ENCODE assay signal across 19 cellular contexts in the genomic region with DNA sequence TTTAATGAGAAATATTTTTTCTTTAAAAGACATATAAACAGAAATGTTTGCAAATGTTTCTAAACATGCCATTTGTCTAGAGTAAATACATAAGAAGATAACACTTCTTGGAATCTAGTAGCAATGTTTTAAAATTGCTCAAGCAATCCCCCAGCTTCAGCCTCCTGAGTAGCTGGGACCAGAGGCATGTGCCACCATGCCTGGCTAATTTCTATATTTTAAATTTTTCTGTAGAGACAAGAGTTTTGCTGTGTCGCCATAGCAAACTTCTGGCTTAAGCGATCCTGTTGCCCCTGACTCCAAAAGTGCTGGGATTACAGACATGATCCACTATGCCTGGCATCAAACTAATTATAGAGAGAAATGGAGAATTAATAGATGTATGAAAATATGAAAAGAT. TPM values are rescaled to one million over a fixed set of nuclear protein-coding genes. Genes with fewer than 3 reads are reported as not detected.
DNase-seq lines count a peak whose midpoint lies in the region; TF ChIP-seq lines count a peak whose summit lies in the region.
"Had no signal": no experiment of that assay in that cellular context is flagged by ENCODE, and none has a peak within 500 bp of the region (broad histone marks: within the 10 kb centered on the region; RNA-seq: fewer than 3 reads in every experiment).

No MANE protein-coding gene starts in this region.

- no peak overlapping the region for H2BK5ac ChIP-seq in mesendoderm (ENCODE audit: low read length)

- H3K9ac ChIP-seq in adipocyte (ENCODE audit: low read length) (peak overlapping the region; percentile 39), mesendoderm (ENCODE audit: low read length) (no peak overlapping the region)

- no peak overlapping the region for H3K4me2 ChIP-seq in mesendoderm (ENCODE audit: low read length)

- H3K4me3 ChIP-seq in adipocyte (ENCODE audit: low read length) (no peak overlapping the region), spleen (no peak overlapping the region), mesendoderm (ENCODE audit: low read length) (no peak overlapping the region)

- peak overlapping the region in 6 of 8 donors; percentile 16 to 79 (median 68) for H3K27ac ChIP-seq in spleen
- H3K27ac ChIP-seq in mesendoderm (ENCODE audit: low read depth, low read length): no peak overlapping the region

- no peaks in the 10 kb centered on the region for H3K9me3 ChIP-seq in adipocyte (ENCODE audit: control insufficient read depth, low read length)
- no peaks in the 10 kb centered on the region for H3K9me3 ChIP-seq in spleen

- no peak overlapping the region for H3K56ac ChIP-seq in mesendoderm (ENCODE audit: low read length)

- no peak overlapping the region for H4K5ac ChIP-seq in mesendoderm (ENCODE audit: low read length)

- no peaks in the 10 kb centered on the region for H3K36me3 Mint-ChIP-seq in CD14-positive monocyte
- H3K36me3 Mint-ChIP-seq: CD4-positive, CD25-positive, alpha-beta regulatory T cell had no signal

- DNase-seq in CD14-positive monocyte (ENCODE audit: low spot score): no peak
- peak; percentile 16 for DNase-seq in adipocyte (ENCODE audit: low read depth)
- DNase-seq in lung microvascular endothelial cell (ENCODE audit: low read depth in 2 of 2): peak; percentile 18 to 32
- no peak for DNase-seq in spleen
- DNase-seq in NCI-H1436 treated with DMSO at 0.1 percent for 48 hours (lab: John Stamatoyannopoulos, UW): no peak
- DNase-seq in H4 (ENCODE audit: low spot score): no peak
- no peak for DNase-seq in mesendoderm
- DNase-seq: CD4-positive, CD25-positive, alpha-beta regulatory T cell; EL; GF-D8; H9; HFFc6; NCI-H1092; NCI-H146; NCI-H2029; NCI-H226; NCI-H510A treated with DMSO at 0.1 percent for 48 hours; NCI-H748 treated with DMSO at 0.1 percent for 48 hours; SIG-M5 had no signal

- H3K23ac ChIP-seq in mesendoderm (ENCODE audit: low read length): no peak overlapping the region

- no peaks in the 10 kb centered on the region for H3K79me2 ChIP-seq in mesendoderm (ENCODE audit: control insufficient read depth, insufficient read depth, low read length)

- H3K4me3 Mint-ChIP-seq in CD14-positive monocyte: no peak overlapping the region
- H3K4me3 Mint-ChIP-seq: CD4-positive, CD25-positive, alpha-beta regulatory T cell; H9; HFFc6 had no signal

- TF ChIP-seq CTCF in CD14-positive monocyte (IDR thresholded peaks at IDR 0.05) (no peak), spleen (IDR thresholded peaks at IDR 0.05 in 8 of 11, conservative IDR thresholded peaks at IDR 0.05 in 3 of 11) (no peak)

- H2BK120ac ChIP-seq in mesendoderm (ENCODE audit: low read depth, low read length): no peak overlapping the region

- H2AK5ac ChIP-seq in mesendoderm (ENCODE audit: low read length): no peak overlapping the region

- H3K4ac ChIP-seq in mesendoderm (ENCODE audit: low read depth, low read length): no peak overlapping the region

- H3K9me3 Mint-ChIP-seq in CD14-positive monocyte: peaks cover 0 to 2% (median 0%) of the 10 kb centered on the region in 7 donors
- H3K9me3 Mint-ChIP-seq: CD4-positive, CD25-positive, alpha-beta regulatory T cell; H9; HFFc6 had no signal

- H3K4me1 ChIP-seq in adipocyte (ENCODE audit: control insufficient read depth, insufficient read depth, low read length) (peaks cover 23% of the 10 kb centered on the region), spleen (peaks cover 0 to 32% (median 20%) of the 10 kb centered on the region in 6 donors), mesendoderm (ENCODE audit: control insufficient read depth, low read depth, low read length) (no peaks in the 10 kb centered on the region)

- no peaks in the 10 kb centered on the region for H3K36me3 ChIP-seq in adipocyte (ENCODE audit: control insufficient read depth, insufficient read depth, low read length, severe bottlenecking)
- no peaks in the 10 kb centered on the region for H3K36me3 ChIP-seq in spleen
- no peaks in the 10 kb centered on the region for H3K36me3 ChIP-seq in mesendoderm (ENCODE audit: control insufficient read depth, insufficient read depth, low read length)

- no peak overlapping the region for H2BK15ac ChIP-seq in mesendoderm (replicated peaks; ENCODE audit: low read depth)

- H3K18ac ChIP-seq in mesendoderm (ENCODE audit: low read length): no peak overlapping the region

- H3K27ac Mint-ChIP-seq in CD14-positive monocyte: peak overlapping the region; percentile 91 to 96 (median 96)
- H3K27ac Mint-ChIP-seq: CD4-positive, CD25-positive, alpha-beta regulatory T cell; HFFc6 had no signal

- H3K27me3 ChIP-seq in adipocyte (replicated peaks; ENCODE audit: control insufficient read depth, insufficient read depth, low read length): no peaks in the 10 kb centered on the region
- H3K27me3 ChIP-seq in spleen (replicated peaks in 1 of 7): no peaks in the 10 kb centered on the region
- no peaks in the 10 kb centered on the region for H3K27me3 ChIP-seq in mesendoderm (ENCODE audit: insufficient read depth, low read length, poor library complexity)

- intact Hi-C loops in CD14-positive monocyte (cut with micrococcal nuclease): no loop called here
- intact Hi-C loops in spleen (cut with DNase I; ENCODE audit: low total_unique reads): no loop called here

- no peak overlapping the region for H4K8ac ChIP-seq in mesendoderm (ENCODE audit: low read depth, low read length)

- no peaks in the 10 kb centered on the region for H3K79me1 ChIP-seq in mesendoderm (ENCODE audit: low read length)

- peaks cover 47% of the 10 kb centered on the region for H3K4me1 Mint-ChIP-seq in CD14-positive monocyte
- H3K4me1 Mint-ChIP-seq: CD4-positive, CD25-positive, alpha-beta regulatory T cell had no signal

- no peaks in the 10 kb centered on the region for H3K27me3 Mint-ChIP-seq in CD14-positive monocyte (ENCODE audit: low read depth in 3 of 3)
- H3K27me3 Mint-ChIP-seq: CD4-positive, CD25-positive, alpha-beta regulatory T cell had no signal

- WGBS in spleen, 5 donors: 65 to 80% (median 75%) methylated on average over 2 of the region's 2 CpGs
- no CpG with 5 or more reads among the region's 2 CpGs for WGBS in mesendoderm (ENCODE audit: extremely low coverage, insufficient coverage, low lambda C conversion rate)

- no peak for TF ChIP-seq POLR2A in spleen (IDR thresholded peaks at IDR 0.05)

RNA-seq across cellular contexts. Expression of gene MBD2, which starts 14.6 kb away (rescaled TPM):
- 10 to 100 TPM; 11.6 to 25.2 TPM for polyA plus RNA-seq in CD14-positive monocyte
- 18.7 and 45.0 TPM in 2 replicates for total RNA-seq in lung microvascular endothelial cell
- 100 to 1,000 TPM in 4 of 7 donors, 10 to 100 TPM in 3; 40.7 to 119 (median 109) TPM for total RNA-seq in spleen
- polyA plus RNA-seq in spleen: 10 to 100 TPM; 42.4 to 53.0 (median 45.7) TPM
- 25.0 and 494 TPM in 2 replicates for total RNA-seq in H4 (2014; rRNA removed; shearing (Covaris generic))
- polyA plus RNA-seq in mesendoderm (2013, experiment 1 of 2): 25.3 TPM
- 23.3 TPM for polyA plus RNA-seq in mesendoderm (2013, experiment 2 of 2)

RNA-seq across cellular contexts. Expression of gene POLI, which starts 30.2 kb away (rescaled TPM):
- 1 to 10 TPM; 4.9 to 6.5 TPM for polyA plus RNA-seq in CD14-positive monocyte
- total RNA-seq in lung microvascular endothelial cell: 8.5 and 19.6 TPM in 2 replicates
- 10 to 100 TPM; 23.5 to 44.5 (median 37.5) TPM for total RNA-seq in spleen
- polyA plus RNA-seq in spleen: 10 to 100 TPM; 12.2 to 16.6 (median 15.3) TPM
- 10.1 and 26.1 TPM in 2 replicates for total RNA-seq in H4 (2014; rRNA removed; shearing (Covaris generic))
- polyA plus RNA-seq in mesendoderm (2013, experiment 1 of 2): 15.3 TPM
- polyA plus RNA-seq in mesendoderm (2013, experiment 2 of 2): 14.1 TPM

Comparison
In these comparisons a context has a peak if more than half of its experiments do, and no peak if none do; other contexts are left out.
1. DNase-seq: peak in adipocyte (single experiment) and lung microvascular endothelial cell (2 of 2); none in CD14-positive monocyte (single experiment), spleen (single experiment), NCI-H1436 treated with DMSO at 0.1 percent for 48 hours (single experiment), H4 (single experiment) and mesendoderm (single experiment).